Comparison of ENCODE assay signal across 8 cellular contexts in genomic region chrX:48468693-48469691, GRCh38. TPM values are rescaled to one million over a fixed set of nuclear protein-coding genes. Genes with fewer than 3 reads are reported as not detected.
DNase-seq lines count a peak whose midpoint lies in the region; ATAC-seq and TF ChIP-seq lines count a peak whose summit lies in the region.

No MANE protein-coding gene starts in this region.

- no peaks in the 10 kb centered on the region for H3K27me3 ChIP-seq in KMS-11 (ENCODE audit: insufficient read depth, low read depth)
- H3K27me3 ChIP-seq in MG63: no peaks in the 10 kb centered on the region

- H3K9ac ChIP-seq in KMS-11: peak overlapping the region; percentile 94

- peak overlapping the region; percentile 1 to 92 (median 84) for H3K27ac Mint-ChIP-seq in immature natural killer cell

- H3K4me1 ChIP-seq in KMS-11 (ENCODE audit: low read depth, poor library complexity, severe bottlenecking): peaks cover 18% of the 10 kb centered on the region

- H3K4me2 ChIP-seq in KMS-11: peak overlapping the region; percentile 78

- ATAC-seq in stimulated activated naive CD8-positive, alpha-beta T cell treated with anti-CD3 and anti-CD28 coated beads, Interleukin-15, Interleukin-2, amounts not matched to agents 100 U/mL and 50 U/mL, for 24 hours: peak; percentile 39

- peaks cover 3 to 12% (median 6%) of the 10 kb centered on the region in 3 donors for H3K36me3 Mint-ChIP-seq in immature natural killer cell

- H3K79me2 ChIP-seq in KMS-11 (ENCODE audit: insufficient read depth, low read depth): peaks cover 47% of the 10 kb centered on the region

- no peaks in the 10 kb centered on the region for H4K20me1 ChIP-seq in KMS-11 (ENCODE audit: insufficient read depth)

- peaks cover 0 to 6% (median 2%) of the 10 kb centered on the region in 3 donors for H3K27me3 Mint-ChIP-seq in immature natural killer cell (ENCODE audit: low read depth in 3 of 3)

- DNase-seq in activated T-helper 1 cell treated with Interleukin-2 at 50 U/mL for 16 hours (ENCODE audit: low read depth) (peak; percentile 16), immature natural killer cell (peak; percentile 34 to 53 (median 43)), germinal center (ENCODE audit: low spot score) (no peak), MG63 (no peak), foreskin fibroblast (no peak)
- peak; percentile 66 for DNase-seq in stimulated activated naive CD8-positive, alpha-beta T cell treated with anti-CD3 and anti-CD28 coated beads, Interleukin-15, Interleukin-2, amounts not matched to agents 100 U/mL and 50 U/mL, for 24 hours

- TF ChIP-seq CTCF in KMS-11 (conservative IDR thresholded peaks at IDR 0.05; ENCODE audit: low read depth, low read length): peak; percentile 52
- TF ChIP-seq CTCF in foreskin fibroblast (IDR thresholded peaks at IDR 0.05; ENCODE audit: low read depth, low read length): no peak

- peak overlapping the region; percentile 77; the same call in 1 of the 2 replicates for H3K4me3 ChIP-seq in GM08714 (ENCODE audit: low read length)
- no peak overlapping the region for H3K4me3 ChIP-seq in KMS-11 (IDR thresholded peaks at IDR 0.05; ENCODE audit: insufficient read depth, low read depth, low read length)
- H3K4me3 ChIP-seq in MG63: no peak overlapping the region
- H3K4me3 ChIP-seq in foreskin fibroblast (ENCODE audit: low read depth in 1 of 2, low read length in 2 of 2): no peak overlapping the region

- H3K36me3 ChIP-seq in KMS-11 (ENCODE audit: insufficient read depth) (no peaks in the 10 kb centered on the region), MG63 (no peaks in the 10 kb centered on the region)

- H3K4me3 Mint-ChIP-seq in immature natural killer cell: peak overlapping the region; percentile 87 to 94 (median 91)

- peaks cover 10 to 21% of the 10 kb centered on the region in 2 donors for H3K4me1 Mint-ChIP-seq in immature natural killer cell

- peak overlapping the region; percentile 83 for H3K27ac ChIP-seq in KMS-11

- no peaks in the 10 kb centered on the region for H3K9me3 ChIP-seq in MG63

- no peaks in the 10 kb centered on the region for H3K9me3 Mint-ChIP-seq in immature natural killer cell

- H2AFZ ChIP-seq in KMS-11 (ENCODE audit: low read depth): peak overlapping the region; percentile 74

RNA-seq across cellular contexts. Expression of gene SLC38A5, which starts 1.1 kb away (rescaled TPM):
- 10 to 100 TPM; 24.3 to 48.0 (median 26.5) TPM for polyA plus RNA-seq in immature natural killer cell
- total RNA-seq in MG63 (2014; rRNA removed; shearing (Covaris generic); ENCODE audit: low replicate concordance): 0.79 and 2.0 TPM in 2 replicates

RNA-seq across cellular contexts. Expression of gene FTSJ1, which starts 7.0 kb away (rescaled TPM):
- polyA plus RNA-seq in immature natural killer cell: 100 to 1,000 TPM in 1 of 3 donors, 10 to 100 TPM in 2; 73.5 to 115 (median 85.0) TPM
- 55.3 and 76.6 TPM in 2 replicates for total RNA-seq in MG63 (2014; rRNA removed; shearing (Covaris generic); ENCODE audit: low replicate concordance)

RNA-seq across cellular contexts. Expression of gene PORCN, which starts 39.8 kb away (rescaled TPM):
- 10 to 100 TPM; 13.1 to 29.8 (median 18.1) TPM for polyA plus RNA-seq in immature natural killer cell
- total RNA-seq in MG63 (2014; rRNA removed; shearing (Covaris generic); ENCODE audit: low replicate concordance): 1.6 and 11.2 TPM in 2 replicates

RNA-seq across cellular contexts. Expression of gene EBP, which starts 52.6 kb away (rescaled TPM):
- polyA plus RNA-seq in immature natural killer cell: 100 to 1,000 TPM; 184 to 314 (median 233) TPM
- 15.9 and 32.9 TPM in 2 replicates for total RNA-seq in MG63 (2014; rRNA removed; shearing (Covaris generic); ENCODE audit: low replicate concordance)

RNA-seq across cellular contexts. Expression of gene SSX4B, which starts 57.2 kb away (rescaled TPM):
- polyA plus RNA-seq in immature natural killer cell: not detected
- not detected in 2 replicates for total RNA-seq in MG63 (2014; rRNA removed; shearing (Covaris generic); ENCODE audit: low replicate concordance)

Comparison
In these comparisons a context has a peak if more than half of its experiments do, and no peak if none do; other contexts are left out.
1. DNase-seq: peak in activated T-helper 1 cell treated with Interleukin-2 at 50 U/mL for 16 hours (single experiment), immature natural killer cell (3 of 3) and stimulated activated naive CD8-positive, alpha-beta T cell treated with anti-CD3 and anti-CD28 coated beads, Interleukin-15, Interleukin-2, amounts not matched to agents 100 U/mL and 50 U/mL, for 24 hours (single experiment); none in germinal center (single experiment), MG63 (single experiment) and foreskin fibroblast (0 of 2).